1 cellular context compared by ENCODE assay signal in the genomic region with DNA sequence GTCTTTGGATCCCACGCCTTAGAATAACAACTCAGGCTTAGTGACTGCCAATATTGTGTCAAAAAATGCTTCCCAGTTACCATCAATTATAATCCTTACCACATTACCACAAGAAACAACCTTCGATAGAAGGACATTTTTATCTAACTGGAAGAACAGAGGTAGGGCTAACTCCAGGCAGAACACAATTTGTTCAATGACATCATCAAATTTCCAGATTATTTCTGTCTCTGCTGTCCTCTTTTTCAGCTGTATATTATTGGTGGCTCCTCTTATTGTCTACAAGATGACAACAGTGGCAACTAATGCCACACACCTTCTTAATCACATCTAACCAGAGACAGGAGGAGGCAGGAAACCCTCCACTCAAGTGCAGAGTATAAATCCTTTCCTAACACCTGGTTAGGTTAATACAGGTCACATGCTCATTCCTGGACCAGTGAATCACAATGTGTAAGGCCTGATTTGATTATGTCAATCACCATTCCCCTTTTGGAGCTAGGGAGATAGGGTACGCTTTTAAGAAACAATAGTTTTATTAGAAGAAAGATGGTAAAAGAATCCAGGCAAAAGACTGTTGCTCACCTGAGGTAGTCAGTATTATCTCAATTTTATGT.
A peak's percentile ranks its signal among the peaks of the same experiment; 100 is the strongest.
TF ChIP-seq lines count a peak whose summit lies in the region.

No MANE protein-coding gene starts in this region.

TF ChIP-seq in K562, 482 proteins besides CTCF, POLR2A, EP300 and RAD21:
- TF ChIP-seq NCOA1 (IDR thresholded peaks at IDR 0.05; ENCODE audit: low read depth) (no peak), EZH2 (IDR thresholded peaks at IDR 0.05; ENCODE audit: borderline replicate concordance, low read depth, low read length) (no peak)
- TF ChIP-seq, protein P1, sequence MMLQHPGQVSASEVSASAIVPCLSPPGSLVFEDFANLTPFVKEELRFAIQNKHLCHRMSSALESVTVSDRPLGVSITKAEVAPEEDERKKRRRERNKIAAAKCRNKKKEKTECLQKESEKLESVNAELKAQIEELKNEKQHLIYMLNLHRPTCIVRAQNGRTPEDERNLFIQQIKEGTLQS (IDR thresholded peaks at IDR 0.05), result peak; percentile 31; the same call in 1 of the 2 replicates
- TF ChIP-seq, protein P1 (CRISPR knock-in tag; conservative IDR thresholded peaks at IDR 0.05), result no peak
